In the genomic region with DNA sequence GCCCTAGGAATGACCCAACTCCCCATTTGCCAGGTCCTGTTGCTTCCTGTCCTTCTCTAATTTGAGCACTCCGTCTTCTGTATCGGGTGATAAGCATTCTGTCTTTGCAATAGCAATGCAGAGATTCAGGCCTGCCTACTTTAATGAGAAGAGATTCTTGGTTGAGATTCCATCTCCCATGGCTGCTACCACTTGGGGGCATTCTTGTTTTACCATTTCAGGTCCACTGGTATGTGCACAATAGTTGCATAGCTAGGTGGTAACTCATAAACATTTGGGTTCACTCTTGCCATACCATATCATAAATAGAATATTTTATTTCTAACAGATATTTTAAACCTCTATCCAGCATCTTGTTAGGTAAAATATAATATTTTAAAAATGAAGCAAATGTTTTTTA, we compare ENCODE assay signal across 1 cellular context.
TF ChIP-seq lines count a peak whose summit lies in the region.

No MANE protein-coding gene starts in this region.

TF ChIP-seq in HepG2, 621 proteins besides CTCF, POLR2A, EP300 and RAD21:
- peak; percentile 37 for TF ChIP-seq STAG1 (CRISPR knock-in tag; IDR thresholded peaks at IDR 0.05)
- TF ChIP-seq PLRG1 (conservative IDR thresholded peaks at IDR 0.05): no peak
- TF ChIP-seq, protein P1, sequence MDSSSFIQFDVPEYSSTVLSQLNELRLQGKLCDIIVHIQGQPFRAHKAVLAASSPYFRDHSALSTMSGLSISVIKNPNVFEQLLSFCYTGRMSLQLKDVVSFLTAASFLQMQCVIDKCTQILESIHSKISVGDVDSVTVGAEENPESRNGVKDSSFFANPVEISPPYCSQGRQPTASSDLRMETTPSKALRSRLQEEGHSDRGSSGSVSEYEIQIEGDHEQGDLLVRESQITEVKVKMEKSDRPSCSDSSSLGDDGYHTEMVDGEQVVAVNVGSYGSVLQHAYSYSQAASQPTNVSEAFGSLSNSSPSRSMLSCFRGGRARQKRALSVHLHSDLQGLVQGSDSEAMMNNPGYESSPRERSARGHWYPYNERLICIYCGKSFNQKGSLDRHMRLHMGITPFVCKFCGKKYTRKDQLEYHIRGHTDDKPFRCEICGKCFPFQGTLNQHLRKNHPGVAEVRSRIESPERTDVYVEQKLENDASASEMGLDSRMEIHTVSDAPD (CRISPR knock-in tag; IDR thresholded peaks at IDR 0.05): no peak
- no peak for TF ChIP-seq CREBL2 (CRISPR knock-in tag; IDR thresholded peaks at IDR 0.05; ENCODE audit: borderline replicate concordance)
